8 cellular contexts compared by ENCODE assay signal in the genomic region with DNA sequence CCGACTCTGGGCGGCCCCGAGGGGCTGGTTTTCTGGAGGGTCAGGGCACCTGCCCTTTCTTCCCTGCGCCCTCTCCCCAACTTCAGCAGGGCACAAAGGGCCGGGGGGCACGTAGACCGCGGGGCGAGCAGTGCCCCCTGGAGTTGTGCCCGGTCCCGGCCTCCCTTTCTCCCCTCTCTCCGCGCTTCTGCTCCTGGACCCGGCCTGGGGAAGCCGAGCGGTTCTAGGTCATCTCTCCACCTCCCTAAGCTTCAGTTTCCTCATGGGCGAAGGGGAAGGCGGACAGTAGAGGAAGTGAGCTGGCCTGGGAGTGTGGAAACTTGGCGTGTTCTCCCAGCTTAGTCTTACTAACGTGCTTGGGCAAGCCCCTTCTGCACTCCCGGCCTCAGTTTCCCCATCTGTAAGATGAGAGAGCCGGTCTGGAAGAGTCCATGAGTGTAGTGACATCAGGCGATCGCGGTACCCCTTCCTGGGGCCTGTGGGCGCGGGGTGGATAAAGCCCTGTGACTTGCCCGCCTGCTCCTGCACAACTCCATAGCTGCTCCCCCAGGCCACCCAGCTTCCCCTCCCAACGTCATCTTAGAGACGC.
DNase-seq lines count a peak whose midpoint lies in the region; ATAC-seq and TF ChIP-seq lines count a peak whose summit lies in the region.

No MANE protein-coding gene starts in this region.

- no peak for TF ChIP-seq CTCF in GM13977 (IDR thresholded peaks at IDR 0.05; ENCODE audit: extremely low read depth, insufficient read depth, missing control alignments)
- no peak for TF ChIP-seq CTCF in activated CD8-positive, alpha-beta T cell treated with anti-CD3 and anti-CD28 coated beads for 36 hours (IDR thresholded peaks at IDR 0.05)

- DNase-seq in GM13977 (ENCODE audit: low spot score) (peak; percentile 31), right cardiac atrium (peak; percentile 22 to 72 (median 37)), Kasumi-1 (lab: John Stamatoyannopoulos, UW) (no peak), DMS153 treated with DMSO at 0.1 percent for 48 hours (lab: John Stamatoyannopoulos, UW; ENCODE audit: unreplicated experiment) (no peak), SK-N-DZ (ENCODE audit: low spot score) (no peak)
- DNase-seq in activated CD8-positive, alpha-beta T cell treated with anti-CD3 and anti-CD28 coated beads for 36 hours, result no peak

- POLR2A ChIA-PET in activated CD8-positive, alpha-beta T cell treated with anti-CD3 and anti-CD28 coated beads for 36 hours (lab: Charles Lee), result interaction anchor here (0.7 to 1.5 kb wide), 5 partner anchors 30 to 244 kb away, joined by 3 to 5 read pairs (median 4); no protein-coding TSS in a partner anchor

- H3K4me1 ChIP-seq in right cardiac atrium (ENCODE audit: control insufficient read depth, insufficient read depth, low read length), result no peaks in the 10 kb centered on the region
- peaks cover 4 to 14% (median 13%) of the 10 kb centered on the region in 3 donors for H3K4me1 ChIP-seq in skeletal muscle tissue (ENCODE audit: control insufficient read depth in 3 of 3, insufficient read depth in 3 of 3, low read length in 3 of 3)

- H3K27ac ChIP-seq in right cardiac atrium (ENCODE audit: low read length) (no peak overlapping the region), skeletal muscle tissue (ENCODE audit: low read depth, low read length) (peak overlapping the region; percentile 51)

- no peaks in the 10 kb centered on the region for H3K36me3 ChIP-seq in skeletal muscle tissue (ENCODE audit: control insufficient read depth in 3 of 3, insufficient read depth in 3 of 3, low read length in 3 of 3)

- no peaks in the 10 kb centered on the region for H3K9me3 ChIP-seq in right cardiac atrium (ENCODE audit: control insufficient read depth, low read length)
- H3K9me3 ChIP-seq in skeletal muscle tissue (ENCODE audit: control insufficient read depth in 3 of 3, low read length in 3 of 3), result no peaks in the 10 kb centered on the region

- H3K4me3 ChIP-seq in right cardiac atrium (ENCODE audit: low read length), result no peak overlapping the region
- H3K4me3 ChIP-seq in skeletal muscle tissue (ENCODE audit: low read length in 3 of 3), result peak overlapping the region; percentile 49 to 64 (median 51)

- no peak overlapping the region for H3K27ac Mint-ChIP-seq in activated CD8-positive, alpha-beta T cell treated with anti-CD3 and anti-CD28 coated beads for 36 hours

- H3K9me3 Mint-ChIP-seq in activated CD8-positive, alpha-beta T cell treated with anti-CD3 and anti-CD28 coated beads for 36 hours, result no peaks in the 10 kb centered on the region

- H3K4me3 Mint-ChIP-seq in activated CD8-positive, alpha-beta T cell treated with anti-CD3 and anti-CD28 coated beads for 36 hours, result peak overlapping the region; percentile 51

- intact Hi-C loops in activated CD8-positive, alpha-beta T cell treated with anti-CD3 and anti-CD28 coated beads for 36 hours (cut with micrococcal nuclease), result loop anchor here (10.0 kb wide), 1 partner anchor 147 kb away; no protein-coding TSS in a partner anchor
- intact Hi-C loops in right cardiac atrium (cut with DNase I), result loop anchor here in 2 of 4 donors (10.0 kb wide), 2 partner anchors 147 to 243 kb away; partner anchors contain the start of gene CCND2 (in 1 of the 2)

- H3K27me3 Mint-ChIP-seq in activated CD8-positive, alpha-beta T cell treated with anti-CD3 and anti-CD28 coated beads for 36 hours, result no peaks in the 10 kb centered on the region

- no peaks in the 10 kb centered on the region for H3K27me3 ChIP-seq in right cardiac atrium (ENCODE audit: control insufficient read depth, insufficient read depth)
- H3K27me3 ChIP-seq in skeletal muscle tissue (ENCODE audit: control insufficient read depth in 3 of 3, insufficient read depth in 3 of 3, low read length in 3 of 3), result peaks cover 0 to 2% (median 0%) of the 10 kb centered on the region in 3 donors

- CTCF ChIA-PET in activated CD8-positive, alpha-beta T cell treated with anti-CD3 and anti-CD28 coated beads for 36 hours (lab: Charles Lee), result interaction anchor here (1.0 to 1.4 kb wide), 4 partner anchors 9 to 244 kb away, joined by 3 to 6 read pairs (median 4); no protein-coding TSS in a partner anchor

- in situ Hi-C loops in GM13977 (cut with MboI; ENCODE audit: low pct_unique_long_range_greater_than_20kb, low sequenced_read_pairs, unreplicated experiment), result no loop called here

- no peaks in the 10 kb centered on the region for H3K36me3 Mint-ChIP-seq in activated CD8-positive, alpha-beta T cell treated with anti-CD3 and anti-CD28 coated beads for 36 hours (ENCODE audit: low read depth)

- H3K4me1 Mint-ChIP-seq in activated CD8-positive, alpha-beta T cell treated with anti-CD3 and anti-CD28 coated beads for 36 hours (ENCODE audit: low read depth), result peaks cover 31% of the 10 kb centered on the region

- no peak for ATAC-seq in activated CD8-positive, alpha-beta T cell treated with anti-CD3 and anti-CD28 coated beads for 36 hours
- peak; percentile 30 to 49 for ATAC-seq in right cardiac atrium
- ATAC-seq in GM21529 (IDR thresholded peaks at IDR 0.05; ENCODE audit: unreplicated experiment), result no peak

- H3K9ac ChIP-seq in skeletal muscle tissue (ENCODE audit: low read depth in 1 of 3, low read length in 3 of 3), result peak overlapping the region; percentile 43 to 67 (median 57)

- WGBS in right cardiac atrium, result 60% methylated on average over 30 of the region's 30 CpGs

Comparison
In these comparisons a context has a peak if more than half of its experiments do, and no peak if none do; other contexts are left out.
1. DNase-seq: peak in GM13977 (single experiment) and right cardiac atrium (3 of 3); none in activated CD8-positive, alpha-beta T cell treated with anti-CD3 and anti-CD28 coated beads for 36 hours (single experiment), Kasumi-1 (0 of 2), DMS153 treated with DMSO at 0.1 percent for 48 hours (single experiment) and SK-N-DZ (single experiment).
2. ATAC-seq: peak in right cardiac atrium (2 of 2); none in activated CD8-positive, alpha-beta T cell treated with anti-CD3 and anti-CD28 coated beads for 36 hours (single experiment) and GM21529 (single experiment).